ENCODE assay signal across 8 cellular contexts in the genomic region with DNA sequence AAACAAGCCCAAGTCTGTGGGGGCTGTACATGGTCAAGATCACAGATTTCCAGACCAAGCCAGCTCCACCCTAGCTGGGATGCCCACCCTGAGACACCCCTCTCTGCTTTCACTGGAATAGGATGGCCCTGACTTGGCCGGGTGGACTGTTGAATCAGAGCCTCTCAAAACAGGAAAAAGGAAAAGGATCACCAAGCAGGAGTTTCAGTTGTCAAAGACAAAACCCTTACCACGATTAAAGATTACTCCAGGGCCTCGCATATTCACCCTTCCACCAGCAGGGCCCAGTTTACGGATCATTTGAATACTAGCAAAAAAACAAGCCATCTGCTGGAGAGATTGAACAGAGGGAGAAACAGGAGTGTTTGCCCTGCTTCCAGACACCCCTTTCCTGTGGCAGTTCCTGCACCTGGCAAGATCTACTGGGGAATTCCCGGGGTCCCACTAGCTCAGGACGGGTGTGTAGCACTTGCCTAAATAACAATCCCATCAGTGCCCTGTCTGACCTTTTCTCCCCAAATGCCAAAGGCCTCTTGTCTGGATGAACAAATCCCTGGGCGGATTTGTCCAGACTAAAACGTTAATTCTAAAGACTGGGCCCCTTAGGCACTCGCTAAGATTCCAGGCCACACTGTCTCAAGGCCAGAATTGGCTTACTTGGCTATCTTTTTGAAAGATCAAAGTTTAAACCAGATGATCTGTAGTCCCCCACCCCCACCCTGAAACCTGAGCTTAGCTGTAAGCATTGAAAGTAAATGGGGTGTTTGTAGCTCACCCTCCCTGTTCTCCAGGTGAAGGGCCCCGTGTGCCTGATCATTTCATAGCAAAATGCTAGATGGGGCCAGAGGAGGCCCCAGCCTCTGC. TPM values are rescaled to one million over a fixed set of nuclear protein-coding genes. Genes with fewer than 3 reads are reported as not detected.
DNase-seq lines count a peak whose midpoint lies in the region; ATAC-seq and TF ChIP-seq lines count a peak whose summit lies in the region.

No MANE protein-coding gene starts in this region.

- no peaks in the 10 kb centered on the region for H3K9me3 ChIP-seq in colonic mucosa
- no peaks in the 10 kb centered on the region for H3K9me3 ChIP-seq in mucosa of stomach (ENCODE audit: control insufficient read depth, low read length)

- intact Hi-C loops in colonic mucosa (cut with DNase I), result no loop called here

- H3K36me3 ChIP-seq in colonic mucosa, result no peaks in the 10 kb centered on the region
- H3K36me3 ChIP-seq in mucosa of stomach (ENCODE audit: control insufficient read depth, insufficient read depth, low read length), result no peaks in the 10 kb centered on the region

- TF ChIP-seq CTCF in 22Rv1 (IDR thresholded peaks at IDR 0.05), result no peak
- TF ChIP-seq CTCF in colonic mucosa (IDR thresholded peaks at IDR 0.05), result peak; percentile 31

- H3K4me3 ChIP-seq in colonic mucosa (no peak overlapping the region), mucosa of stomach (ENCODE audit: low read length) (peak overlapping the region; percentile 11)

- ATAC-seq in GM18502 (IDR thresholded peaks at IDR 0.05; ENCODE audit: poor library complexity, unreplicated experiment), result peak; percentile 20
- no peak for ATAC-seq in GM18517 (IDR thresholded peaks at IDR 0.05; ENCODE audit: unreplicated experiment)
- no peak for ATAC-seq in HG02885 (IDR thresholded peaks at IDR 0.05; ENCODE audit: poor library complexity, unreplicated experiment)

- peak overlapping the region; percentile 92 for H3K27ac ChIP-seq in 22Rv1
- peak overlapping the region; percentile 89 for H3K27ac ChIP-seq in colonic mucosa

- peak overlapping the region; percentile 77 to 78 for H3K9ac ChIP-seq in colonic mucosa (ENCODE audit: low read depth in 2 of 2, low read length in 2 of 2)
- peak overlapping the region; percentile 88 for H3K9ac ChIP-seq in mucosa of stomach (ENCODE audit: low read length)

- H3K27me3 ChIP-seq in colonic mucosa, result no peaks in the 10 kb centered on the region
- H3K27me3 ChIP-seq in mucosa of stomach (ENCODE audit: control insufficient read depth, insufficient read depth, low read length), result no peaks in the 10 kb centered on the region

- H3K4me1 ChIP-seq in colonic mucosa (peaks cover 33% of the 10 kb centered on the region), mucosa of stomach (ENCODE audit: control insufficient read depth, insufficient read depth, low read length) (peaks cover 62% of the 10 kb centered on the region)

- DNase-seq in OCI-M1 (lab: John Stamatoyannopoulos, UW) (peak; percentile 76), colonic mucosa (no peak)
- DNase-seq in activated CD4-positive, CD25-positive, alpha-beta regulatory T cell (lab: John Stamatoyannopoulos, UW), result no peak

RNA-seq across cellular contexts. Expression of a gene that starts 38.4 kb away (rescaled TPM):
- 1,000 to 10,000 TPM; 1,019 to 1,060 TPM for total RNA-seq in colonic mucosa

RNA-seq across cellular contexts. Expression of a gene that starts 58.4 kb away (rescaled TPM):
- 1 to 10 TPM; 5.2 to 5.7 TPM for total RNA-seq in colonic mucosa
